In genomic region chr5:83029912-83030311, GRCh38 we compare ENCODE assay signal across 1 cellular context.
TF ChIP-seq lines count a peak whose summit lies in the region.

No MANE protein-coding gene starts in this region.

TF ChIP-seq in H1, 55 proteins besides CTCF, POLR2A, EP300 and RAD21:
- TF ChIP-seq POU5F1 (IDR thresholded peaks at IDR 0.05; ENCODE audit: low read depth, low read length): no peak
